In the genomic region with DNA sequence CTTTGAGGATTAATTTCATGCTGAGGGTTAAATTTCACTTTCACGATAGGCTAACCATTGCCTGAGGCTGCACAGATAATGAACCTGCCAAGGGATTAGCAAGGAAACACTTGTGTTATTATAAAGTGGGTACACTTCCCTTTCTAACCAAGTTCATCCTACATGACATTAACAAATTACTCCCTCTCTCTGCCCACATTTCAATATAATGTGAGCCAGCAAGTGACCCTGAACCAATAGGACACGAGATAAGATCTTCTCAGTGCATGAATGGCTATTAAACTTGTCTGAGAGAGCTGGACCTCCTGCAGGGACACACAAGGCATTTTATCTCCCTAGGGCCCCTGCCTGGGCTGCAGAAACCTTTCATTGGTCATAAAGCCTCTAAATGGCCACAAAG, we compare ENCODE assay signal across 1 cellular context.
TF ChIP-seq lines count a peak whose summit lies in the region.

No MANE protein-coding gene starts in this region.

TF ChIP-seq in WTC11, 78 proteins besides CTCF, POLR2A, EP300 and RAD21 (continued from another document):
- TF ChIP-seq, protein P1, sequence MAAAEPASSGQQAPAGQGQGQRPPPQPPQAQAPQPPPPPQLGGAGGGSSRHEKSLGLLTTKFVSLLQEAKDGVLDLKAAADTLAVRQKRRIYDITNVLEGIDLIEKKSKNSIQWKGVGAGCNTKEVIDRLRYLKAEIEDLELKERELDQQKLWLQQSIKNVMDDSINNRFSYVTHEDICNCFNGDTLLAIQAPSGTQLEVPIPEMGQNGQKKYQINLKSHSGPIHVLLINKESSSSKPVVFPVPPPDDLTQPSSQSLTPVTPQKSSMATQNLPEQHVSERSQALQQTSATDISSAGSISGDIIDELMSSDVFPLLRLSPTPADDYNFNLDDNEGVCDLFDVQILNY (CRISPR knock-in tag; IDR thresholded peaks at IDR 0.05): no peak
